Comparison of ENCODE assay signal across 1 cellular context in the genomic region with DNA sequence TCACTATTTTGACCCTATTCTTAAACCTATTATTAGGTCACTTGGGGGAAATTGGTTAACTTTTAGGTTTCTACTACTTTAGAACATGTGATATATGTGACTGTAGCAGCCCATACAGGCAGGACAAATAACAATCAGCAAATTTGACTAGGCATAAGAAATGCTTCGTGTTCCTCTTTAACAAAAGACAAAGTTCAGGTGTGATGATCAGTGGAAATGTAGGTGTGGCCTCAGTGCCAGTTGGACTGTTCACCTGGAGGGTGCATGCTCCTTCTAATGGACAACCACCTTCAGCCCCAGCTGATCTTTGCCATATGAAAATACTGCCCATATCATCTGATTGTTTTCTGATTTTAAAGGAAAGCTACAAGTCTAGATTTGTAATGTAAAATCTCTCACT.
TF ChIP-seq lines count a peak whose summit lies in the region.

No MANE protein-coding gene starts in this region.

TF ChIP-seq in H1, 55 proteins besides CTCF, POLR2A, EP300 and RAD21:
- no peak for TF ChIP-seq NRF1 (IDR thresholded peaks at IDR 0.05; ENCODE audit: low read depth, low read length)
- TF ChIP-seq, protein P1, sequence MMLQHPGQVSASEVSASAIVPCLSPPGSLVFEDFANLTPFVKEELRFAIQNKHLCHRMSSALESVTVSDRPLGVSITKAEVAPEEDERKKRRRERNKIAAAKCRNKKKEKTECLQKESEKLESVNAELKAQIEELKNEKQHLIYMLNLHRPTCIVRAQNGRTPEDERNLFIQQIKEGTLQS (IDR thresholded peaks at IDR 0.05; ENCODE audit: insufficient read depth, low read depth, low read length) = no peak
- no peak for TF ChIP-seq RBBP5 (IDR thresholded peaks at IDR 0.05; ENCODE audit: borderline replicate concordance, low read depth, low read length)
- no peak for TF ChIP-seq RXRA (IDR thresholded peaks at IDR 0.05; ENCODE audit: insufficient read depth, low read depth, low read length)
- TF ChIP-seq, protein P2, sequence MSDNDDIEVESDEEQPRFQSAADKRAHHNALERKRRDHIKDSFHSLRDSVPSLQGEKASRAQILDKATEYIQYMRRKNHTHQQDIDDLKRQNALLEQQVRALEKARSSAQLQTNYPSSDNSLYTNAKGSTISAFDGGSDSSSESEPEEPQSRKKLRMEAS (IDR thresholded peaks at IDR 0.05) = no peak
- no peak for TF ChIP-seq BACH1 (IDR thresholded peaks at IDR 0.05; ENCODE audit: low read length)
- TF ChIP-seq KDM1A (IDR thresholded peaks at IDR 0.05; ENCODE audit: borderline replicate concordance, low read length) = no peak
- no peak for TF ChIP-seq HDAC2 (IDR thresholded peaks at IDR 0.05; ENCODE audit: borderline replicate concordance in 1 of 2, low read depth in 2 of 2, low read length in 2 of 2)
- no peak for TF ChIP-seq PHF8 (conservative IDR thresholded peaks at IDR 0.05; ENCODE audit: low read depth, low read length)
- no peak for TF ChIP-seq RFX5 (IDR thresholded peaks at IDR 0.05; ENCODE audit: borderline replicate concordance, low read depth, low read length)
- TF ChIP-seq TAF1 (IDR thresholded peaks at IDR 0.05; ENCODE audit: low read depth, low read length) = no peak
- TF ChIP-seq BRCA1 (IDR thresholded peaks at IDR 0.05; ENCODE audit: low read depth, low read length) = no peak
